In genomic region chr6:69796081-69796626, GRCh38 we compare ENCODE assay signal across 8 cellular contexts. TPM values are rescaled to one million over a fixed set of nuclear protein-coding genes. Genes with fewer than 3 reads are reported as not detected.
DNase-seq lines count a peak whose midpoint lies in the region; ATAC-seq and TF ChIP-seq lines count a peak whose summit lies in the region.

No MANE protein-coding gene starts in this region.

- H3K27me3 ChIP-seq in suprapubic skin: no peaks in the 10 kb centered on the region

- H3K36me3 Mint-ChIP-seq in activated CD8-positive, alpha-beta memory T cell treated with anti-CD3 and anti-CD28 coated beads, Interleukin-2, amount 10 ng/mL, durations not matched to agents 7 days and 5 days: peaks cover 9% of the 10 kb centered on the region
- no peaks in the 10 kb centered on the region for H3K36me3 Mint-ChIP-seq in HFFc6 (ENCODE audit: low read depth)
- peaks cover 9% of the 10 kb centered on the region for H3K36me3 Mint-ChIP-seq in memory B cell

- peak; percentile 67 for DNase-seq in activated CD8-positive, alpha-beta memory T cell treated with anti-CD3 and anti-CD28 coated beads, Interleukin-2, amount 10 ng/mL, durations not matched to agents 7 days and 5 days
- DNase-seq in activated CD8-positive, alpha-beta memory T cell treated with anti-CD3 and anti-CD28 coated beads for 24 hours: no peak
- no peak for DNase-seq in HFFc6
- DNase-seq in NCI-H1105 treated with DMSO at 0.1 percent for 48 hours (lab: John Stamatoyannopoulos, UW): peak; percentile 76
- peak; percentile 56 for DNase-seq in effector CD8-positive, alpha-beta T cell (lab: John Stamatoyannopoulos, UW)
- peak in 1 of 2 donors; percentile 63 for DNase-seq in memory B cell (ENCODE audit: low spot score in 2 of 2)
- DNase-seq in suprapubic skin (ENCODE audit: low spot score in 2 of 2): no peak

- H3K4me1 ChIP-seq in suprapubic skin: peaks cover 37% of the 10 kb centered on the region

- H3K4me3 ChIP-seq in suprapubic skin: peak overlapping the region; percentile 91

- H3K9me3 ChIP-seq in suprapubic skin: no peaks in the 10 kb centered on the region

- peak overlapping the region; percentile 89 for H3K4me3 Mint-ChIP-seq in activated CD8-positive, alpha-beta memory T cell treated with anti-CD3 and anti-CD28 coated beads, Interleukin-2, amount 10 ng/mL, durations not matched to agents 7 days and 5 days
- H3K4me3 Mint-ChIP-seq in HFFc6: peak overlapping the region; percentile 96
- H3K4me3 Mint-ChIP-seq in memory B cell: peak overlapping the region; percentile 93

- ATAC-seq in activated CD8-positive, alpha-beta memory T cell treated with anti-CD3 and anti-CD28 coated beads, Interleukin-2, amount 10 ng/mL, durations not matched to agents 7 days and 5 days: peak; percentile 25
- peak; percentile 62 for ATAC-seq in memory B cell (ENCODE audit: low read depth)

- H3K4me1 Mint-ChIP-seq in activated CD8-positive, alpha-beta memory T cell treated with anti-CD3 and anti-CD28 coated beads, Interleukin-2, amount 10 ng/mL, durations not matched to agents 7 days and 5 days: peaks cover 36% of the 10 kb centered on the region
- peaks cover 32% of the 10 kb centered on the region for H3K4me1 Mint-ChIP-seq in HFFc6 (ENCODE audit: low read depth)
- H3K4me1 Mint-ChIP-seq in memory B cell: peaks cover 37% of the 10 kb centered on the region

- H3K9me3 Mint-ChIP-seq in activated CD8-positive, alpha-beta memory T cell treated with anti-CD3 and anti-CD28 coated beads, Interleukin-2, amount 10 ng/mL, durations not matched to agents 7 days and 5 days (ENCODE audit: low read depth): no peaks in the 10 kb centered on the region
- H3K9me3 Mint-ChIP-seq in HFFc6: no peaks in the 10 kb centered on the region
- H3K9me3 Mint-ChIP-seq in memory B cell: no peaks in the 10 kb centered on the region

- H3K36me3 ChIP-seq in suprapubic skin: no peaks in the 10 kb centered on the region

- WGBS in suprapubic skin: 2% methylated on average over 19 of the region's 19 CpGs

- CTCF ChIA-PET in activated CD8-positive, alpha-beta memory T cell treated with anti-CD3 and anti-CD28 coated beads, Interleukin-2, amount 10 ng/mL, durations not matched to agents 7 days and 5 days (lab: Charles Lee): interaction anchor here (0.7 to 5.7 kb wide), 13 partner anchors 11 to 424 kb away, joined by 3 to 71 read pairs (median 4); partner anchors contain the start of gene COL19A1

- TF ChIP-seq EP300 in suprapubic skin (IDR thresholded peaks at IDR 0.05): no peak

- H3K27ac ChIP-seq in VCaP: peak overlapping the region; percentile 86
- H3K27ac ChIP-seq in suprapubic skin: peak overlapping the region; percentile 97

- TF ChIP-seq CTCF in HFFc6 (IDR thresholded peaks at IDR 0.05) (no peak), VCaP (conservative IDR thresholded peaks at IDR 0.05) (no peak), suprapubic skin (IDR thresholded peaks at IDR 0.05) (no peak)

- H3K27ac Mint-ChIP-seq in activated CD8-positive, alpha-beta memory T cell treated with anti-CD3 and anti-CD28 coated beads, Interleukin-2, amount 10 ng/mL, durations not matched to agents 7 days and 5 days: peak overlapping the region; percentile 94
- H3K27ac Mint-ChIP-seq in HFFc6 (peak overlapping the region; percentile 91), memory B cell (peak overlapping the region; percentile 98)

- TF ChIP-seq POLR2A in suprapubic skin (IDR thresholded peaks at IDR 0.05): no peak

- H3K27me3 Mint-ChIP-seq in activated CD8-positive, alpha-beta memory T cell treated with anti-CD3 and anti-CD28 coated beads, Interleukin-2, amount 10 ng/mL, durations not matched to agents 7 days and 5 days: no peaks in the 10 kb centered on the region
- H3K27me3 Mint-ChIP-seq in HFFc6 (ENCODE audit: insufficient read depth) (no peaks in the 10 kb centered on the region; the same call in 1 of the 2 replicates), memory B cell (no peaks in the 10 kb centered on the region)

RNA-seq across cellular contexts. Expression of gene LMBRD1, which starts 0.7 kb away (rescaled TPM):
- 10 to 100 TPM; 18.3 to 19.1 TPM for total RNA-seq in activated CD8-positive, alpha-beta memory T cell treated with anti-CD3 and anti-CD28 coated beads, Interleukin-2, amount 10 ng/mL, durations not matched to agents 7 days and 5 days
- 10 to 100 TPM; 17.0 to 22.3 (median 21.4) TPM for total RNA-seq in HFFc6 (2021; fragmentation: NEBNext Ultra II Directional; extraction: Animal tissue kit (Norgen Biotek cat#: 25700))
- total RNA-seq in suprapubic skin: 10 to 100 TPM; 43.5 to 58.6 (median 47.5) TPM

Comparison
In these comparisons a context has a peak if more than half of its experiments do, and no peak if none do; other contexts are left out.
1. DNase-seq: peak in activated CD8-positive, alpha-beta memory T cell treated with anti-CD3 and anti-CD28 coated beads, Interleukin-2, amount 10 ng/mL, durations not matched to agents 7 days and 5 days (single experiment), NCI-H1105 treated with DMSO at 0.1 percent for 48 hours (single experiment) and effector CD8-positive, alpha-beta T cell (single experiment); none in activated CD8-positive, alpha-beta memory T cell treated with anti-CD3 and anti-CD28 coated beads for 24 hours (single experiment), HFFc6 (single experiment) and suprapubic skin (0 of 2).
2. Peak in every context shown above with its lines, with median percentiles within 50 percentile points of each other: H3K27ac Mint-ChIP-seq and H3K4me3 Mint-ChIP-seq.